Comparison of ENCODE assay signal across 13 cellular contexts in genomic region chr1:240499012-240499411, GRCh38.
DNase-seq lines count a peak whose midpoint lies in the region; TF ChIP-seq lines count a peak whose summit lies in the region.
"Had no signal": no experiment of that assay in that cellular context is flagged by ENCODE, and none has a peak within 500 bp of the region (broad histone marks: within the 10 kb centered on the region; RNA-seq: fewer than 3 reads in every experiment).

No MANE protein-coding gene starts in this region.

- no peak overlapping the region for H3K9ac ChIP-seq in GM23248
- no peak overlapping the region for H3K9ac ChIP-seq in fibroblast of lung (ENCODE audit: insufficient read depth, low read length)

- H3K27ac ChIP-seq in GM23248 (no peak overlapping the region), fibroblast of lung (ENCODE audit: insufficient read depth, low read length) (no peak overlapping the region), Peyer's patch (no peak overlapping the region)
- H3K27ac ChIP-seq: heart right ventricle had no signal

- in situ Hi-C loops in GM23248 (cut with MboI), result no loop called here

- DNase-seq in GM23248, result peak; percentile 78
- peak; percentile 43 for DNase-seq in RKO (ENCODE audit: low spot score)
- DNase-seq in fibroblast of lung (ENCODE audit: low read depth in 2 of 2), result peak; percentile 40 to 70
- DNase-seq in skeletal muscle cell (ENCODE audit: low read depth), result peak; percentile 26
- no peak for DNase-seq in cerebellar cortex (ENCODE audit: low spot score)
- DNase-seq in Peyer's patch, result no peak
- DNase-seq in mesenteric fat pad (ENCODE audit: low spot score), result no peak
- DNase-seq: activated CD4-positive, alpha-beta T cell treated with anti-CD3 and anti-CD28 coated beads for 4 hours; activated naive CD4-positive, alpha-beta T cell; dermis blood vessel endothelial cell; heart right ventricle; NCI-H524; right cardiac atrium had no signal

- H3K79me2 ChIP-seq in GM23248 (ENCODE audit: insufficient read depth) (peaks cover 16% of the 10 kb centered on the region; the same call in 1 of the 2 replicates), fibroblast of lung (ENCODE audit: control insufficient read depth, insufficient read depth, low read length) (no peaks in the 10 kb centered on the region)

- H3K27me3 ChIP-seq in GM23248 (replicated peaks; ENCODE audit: insufficient read depth), result no peaks in the 10 kb centered on the region
- H3K27me3 ChIP-seq in fibroblast of lung (ENCODE audit: control insufficient read depth, insufficient read depth, low read length), result no peaks in the 10 kb centered on the region
- no peaks in the 10 kb centered on the region for H3K27me3 ChIP-seq in Peyer's patch
- H3K27me3 ChIP-seq: heart right ventricle had no signal

- no peaks in the 10 kb centered on the region for H4K20me1 ChIP-seq in GM23248 (ENCODE audit: insufficient read depth)
- H4K20me1 ChIP-seq in fibroblast of lung (ENCODE audit: control insufficient read depth, extremely low read depth, insufficient read depth, low read length), result no peaks in the 10 kb centered on the region

- H3K36me3 ChIP-seq in GM23248 (ENCODE audit: low read depth), result no peaks in the 10 kb centered on the region; the same call in 1 of the 2 replicates
- H3K36me3 ChIP-seq in fibroblast of lung (ENCODE audit: control insufficient read depth, insufficient read depth, low read length), result no peaks in the 10 kb centered on the region
- no peaks in the 10 kb centered on the region for H3K36me3 ChIP-seq in Peyer's patch
- H3K36me3 ChIP-seq: heart right ventricle had no signal

- H3K9me3 ChIP-seq in GM23248 (ENCODE audit: low read depth) (no peaks in the 10 kb centered on the region), fibroblast of lung (ENCODE audit: control insufficient read depth, insufficient read depth, low read depth, low read length) (no peaks in the 10 kb centered on the region), Peyer's patch (no peaks in the 10 kb centered on the region)

- WGBS in GM23248 (ENCODE audit: low coverage in 1 of 2, low lambda C conversion rate in 2 of 2, missing lambda C conversion rate in 2 of 2), 2 experiments, result 90 to 96% methylated on average over 2 of the region's 2 CpGs

- H3K4me1 ChIP-seq in GM23248 (ENCODE audit: insufficient read depth) (peaks cover 40% of the 10 kb centered on the region), fibroblast of lung (ENCODE audit: control insufficient read depth, extremely low read depth, insufficient read depth, low read length) (peaks cover 2% of the 10 kb centered on the region), Peyer's patch (no peaks in the 10 kb centered on the region)
- H3K4me1 ChIP-seq: heart right ventricle had no signal

- no peak for TF ChIP-seq CTCF in fibroblast of lung (conservative IDR thresholded peaks at IDR 0.05 in 1 of 2, IDR thresholded peaks at IDR 0.05 in 1 of 2; ENCODE audit: low read depth in 1 of 2, low read length in 2 of 2)
- TF ChIP-seq CTCF in Peyer's patch (IDR thresholded peaks at IDR 0.05), result no peak

- no peaks in the 10 kb centered on the region for H3K9me2 ChIP-seq in GM23248 (ENCODE audit: insufficient read depth)

- no peak overlapping the region for H3K4me3 ChIP-seq in GM23248
- H3K4me3 ChIP-seq in fibroblast of lung (replicated peaks in 1 of 4; ENCODE audit: control extremely low read depth in 1 of 4, insufficient read depth in 1 of 4, low read depth in 3 of 4, low read length in 4 of 4), result no peak overlapping the region
- no peak overlapping the region for H3K4me3 ChIP-seq in skeletal muscle cell (ENCODE audit: low read depth, low read length)
- H3K4me3 ChIP-seq in Peyer's patch, result no peak overlapping the region
- H3K4me3 ChIP-seq: heart right ventricle had no signal

- H2AFZ ChIP-seq in GM23248 (no peak overlapping the region), fibroblast of lung (ENCODE audit: low read length) (no peak overlapping the region)

- peaks cover 84% of the 10 kb centered on the region for H3F3A ChIP-seq in GM23248 (ENCODE audit: insufficient read depth)

- no peak overlapping the region for H3K4me2 ChIP-seq in GM23248 (ENCODE audit: unreplicated experiment)
- no peak overlapping the region for H3K4me2 ChIP-seq in fibroblast of lung (ENCODE audit: extremely low read depth, insufficient read depth, low read length)

- no peak for TF ChIP-seq POLR2A in Peyer's patch (IDR thresholded peaks at IDR 0.05)

Comparison
In these comparisons a context has a peak if more than half of its experiments do, and no peak if none do; other contexts are left out.
1. DNase-seq: peak in GM23248 (single experiment), RKO (single experiment), fibroblast of lung (2 of 2) and skeletal muscle cell (single experiment); none in cerebellar cortex (single experiment), Peyer's patch (0 of 3) and mesenteric fat pad (single experiment).